8 cellular contexts compared by ENCODE assay signal in the genomic region with DNA sequence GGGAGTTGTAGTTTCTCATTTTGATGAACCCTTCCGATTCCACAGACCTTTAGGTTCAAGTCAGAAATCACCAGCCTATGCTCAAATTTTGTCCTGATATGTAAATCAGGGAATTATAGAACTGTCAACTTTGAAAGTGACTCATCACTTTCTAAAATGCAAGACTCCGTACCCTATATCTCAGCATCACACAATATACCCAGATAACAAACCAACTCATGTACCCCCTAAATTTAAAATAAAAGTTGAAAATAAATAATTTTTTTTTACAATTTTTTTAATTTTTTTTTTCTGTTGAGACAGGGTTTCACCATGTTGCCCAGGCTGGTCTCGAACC. TPM values are rescaled to one million over a fixed set of nuclear protein-coding genes. Genes with fewer than 3 reads are reported as not detected.
DNase-seq lines count a peak whose midpoint lies in the region; ATAC-seq and TF ChIP-seq lines count a peak whose summit lies in the region.

No MANE protein-coding gene starts in this region.

- no peak for DNase-seq in activated T-cell treated with anti-CD3 and anti-CD28 coated beads, Interleukin-2, amount 50 U/mL, for 24 hours
- DNase-seq in activated T-cell treated with anti-CD3 and anti-CD28 coated beads, Interleukin-2, amount 50 U/mL, for 48 hours = no peak
- DNase-seq in RWPE2 (ENCODE audit: low spot score) (no peak), fibroblast of lung (ENCODE audit: low read depth in 2 of 2) (no peak), epidermal melanocyte (ENCODE audit: insufficient read length, low spot score) (no peak), GM19238 (ENCODE audit: insufficient read length, low spot score) (no peak), NCI-H1694 treated with DMSO at 0.1 percent for 48 hours (lab: John Stamatoyannopoulos, UW) (no peak)
- DNase-seq in stimulated activated effector memory CD8-positive, alpha-beta T cell treated with anti-CD3 and anti-CD28 coated beads, Interleukin-12 subunit alpha, Interleukin-12 subunit beta, amount 100 ng/mL, for 72 hours (ENCODE audit: low spot score in 2 of 2) = no peak

- H3K4me3 Mint-ChIP-seq in activated T-cell treated with anti-CD3 and anti-CD28 coated beads, Interleukin-2, amount 50 U/mL, for 24 hours = peak overlapping the region; percentile 90
- H3K4me3 Mint-ChIP-seq in stimulated activated effector memory CD8-positive, alpha-beta T cell treated with anti-CD3 and anti-CD28 coated beads, Interleukin-12 subunit alpha, Interleukin-12 subunit beta, amount 100 ng/mL, for 72 hours = peak overlapping the region; percentile 73

- H3K4me1 Mint-ChIP-seq in activated T-cell treated with anti-CD3 and anti-CD28 coated beads, Interleukin-2, amount 50 U/mL, for 24 hours (ENCODE audit: low read depth) = peaks cover 19% of the 10 kb centered on the region
- H3K4me1 Mint-ChIP-seq in stimulated activated effector memory CD8-positive, alpha-beta T cell treated with anti-CD3 and anti-CD28 coated beads, Interleukin-12 subunit alpha, Interleukin-12 subunit beta, amount 100 ng/mL, for 72 hours = peaks cover 25% of the 10 kb centered on the region

- H3K36me3 ChIP-seq in RWPE2 (ENCODE audit: low read depth) = peaks cover 4% of the 10 kb centered on the region
- H3K36me3 ChIP-seq in fibroblast of lung (ENCODE audit: control insufficient read depth, insufficient read depth, low read length) = no peaks in the 10 kb centered on the region

- H2AFZ ChIP-seq in fibroblast of lung (ENCODE audit: low read length) = no peak overlapping the region

- H3K4me3 ChIP-seq in RWPE2 (ENCODE audit: severe bottlenecking) = peak overlapping the region; percentile 11
- H3K4me3 ChIP-seq in fibroblast of lung (replicated peaks in 1 of 4; ENCODE audit: control extremely low read depth in 1 of 4, insufficient read depth in 1 of 4, low read depth in 3 of 4, low read length in 4 of 4) = peak overlapping the region in 1 of 4 experiments; percentile 10

- H3K9me3 ChIP-seq in RWPE2 (ENCODE audit: severe bottlenecking) = no peaks in the 10 kb centered on the region
- no peaks in the 10 kb centered on the region for H3K9me3 ChIP-seq in fibroblast of lung (ENCODE audit: control insufficient read depth, insufficient read depth, low read depth, low read length)

- peaks cover 15% of the 10 kb centered on the region for H3K36me3 Mint-ChIP-seq in activated T-cell treated with anti-CD3 and anti-CD28 coated beads, Interleukin-2, amount 50 U/mL, for 24 hours (ENCODE audit: low read depth)
- H3K36me3 Mint-ChIP-seq in stimulated activated effector memory CD8-positive, alpha-beta T cell treated with anti-CD3 and anti-CD28 coated beads, Interleukin-12 subunit alpha, Interleukin-12 subunit beta, amount 100 ng/mL, for 72 hours = peaks cover 19% of the 10 kb centered on the region

- no peaks in the 10 kb centered on the region for H3K9me3 Mint-ChIP-seq in activated T-cell treated with anti-CD3 and anti-CD28 coated beads, Interleukin-2, amount 50 U/mL, for 24 hours
- no peaks in the 10 kb centered on the region for H3K9me3 Mint-ChIP-seq in stimulated activated effector memory CD8-positive, alpha-beta T cell treated with anti-CD3 and anti-CD28 coated beads, Interleukin-12 subunit alpha, Interleukin-12 subunit beta, amount 100 ng/mL, for 72 hours

- H3K4me1 ChIP-seq in RWPE2 (ENCODE audit: insufficient read depth, poor library complexity, severe bottlenecking) (no peaks in the 10 kb centered on the region), fibroblast of lung (ENCODE audit: control insufficient read depth, extremely low read depth, insufficient read depth, low read length) (no peaks in the 10 kb centered on the region)

- peak overlapping the region; percentile 7 for H3K4me2 ChIP-seq in fibroblast of lung (ENCODE audit: extremely low read depth, insufficient read depth, low read length)

- TF ChIP-seq CTCF in RWPE2 (IDR thresholded peaks at IDR 0.05; ENCODE audit: poor library complexity, severe bottlenecking) (no peak), fibroblast of lung (conservative IDR thresholded peaks at IDR 0.05 in 1 of 2, IDR thresholded peaks at IDR 0.05 in 1 of 2; ENCODE audit: low read depth in 1 of 2, low read length in 2 of 2) (no peak)

- no peak for ATAC-seq in RWPE2 (ENCODE audit: low read depth)
- no peak for ATAC-seq in stimulated activated effector memory CD8-positive, alpha-beta T cell treated with anti-CD3 and anti-CD28 coated beads, Interleukin-12 subunit alpha, Interleukin-12 subunit beta, amount 100 ng/mL, for 72 hours

- H3K27ac ChIP-seq in RWPE2 (ENCODE audit: poor library complexity, severe bottlenecking) (peak overlapping the region; percentile 87), fibroblast of lung (ENCODE audit: insufficient read depth, low read length) (no peak overlapping the region)

- H3K79me2 ChIP-seq in fibroblast of lung (ENCODE audit: control insufficient read depth, insufficient read depth, low read length) = peaks cover 17% of the 10 kb centered on the region

- H3K9ac ChIP-seq in fibroblast of lung (ENCODE audit: insufficient read depth, low read length) = no peak overlapping the region

- no peaks in the 10 kb centered on the region for H4K20me1 ChIP-seq in fibroblast of lung (ENCODE audit: control insufficient read depth, extremely low read depth, insufficient read depth, low read length)

- no peaks in the 10 kb centered on the region for H3K27me3 Mint-ChIP-seq in activated T-cell treated with anti-CD3 and anti-CD28 coated beads, Interleukin-2, amount 50 U/mL, for 24 hours

- peak overlapping the region; percentile 95 for H3K27ac Mint-ChIP-seq in activated T-cell treated with anti-CD3 and anti-CD28 coated beads, Interleukin-2, amount 50 U/mL, for 24 hours
- peak overlapping the region; percentile 84 for H3K27ac Mint-ChIP-seq in stimulated activated effector memory CD8-positive, alpha-beta T cell treated with anti-CD3 and anti-CD28 coated beads, Interleukin-12 subunit alpha, Interleukin-12 subunit beta, amount 100 ng/mL, for 72 hours

- no peaks in the 10 kb centered on the region for H3K27me3 ChIP-seq in RWPE2 (ENCODE audit: insufficient read depth, poor library complexity, severe bottlenecking)
- no peaks in the 10 kb centered on the region for H3K27me3 ChIP-seq in fibroblast of lung (ENCODE audit: control insufficient read depth, insufficient read depth, low read length)

RNA-seq across cellular contexts. Expression of a gene that starts 0.4 kb away (rescaled TPM):
- 4.6 and 7.4 TPM in 2 replicates for total RNA-seq in fibroblast of lung
- 5.6 and 9.0 TPM in 2 replicates for polyA plus RNA-seq in fibroblast of lung
- polyA plus RNA-seq in fibroblast of lung (2012) = 3.2 and 7.3 TPM in 2 replicates
- 3.6 and 9.7 TPM in 2 replicates for polyA minus RNA-seq in fibroblast of lung (ENCODE audit: low replicate concordance)

RNA-seq across cellular contexts. Expression of a gene that starts 26.2 kb away (rescaled TPM):
- 2.8 TPM in 2 replicates for total RNA-seq in fibroblast of lung
- polyA plus RNA-seq in fibroblast of lung = 0.48 and 0.70 TPM in 2 replicates
- polyA plus RNA-seq in fibroblast of lung (2012) = 1.1 and 1.7 TPM in 2 replicates
- polyA minus RNA-seq in fibroblast of lung (ENCODE audit: low replicate concordance) = 0.19 TPM in 1 of 2 replicates, not detected in the other

RNA-seq across cellular contexts. Expression of a gene that starts 41.7 kb away (rescaled TPM):
- total RNA-seq in fibroblast of lung = 5.3 and 6.7 TPM in 2 replicates
- polyA plus RNA-seq in fibroblast of lung = 2.0 and 2.2 TPM in 2 replicates
- polyA plus RNA-seq in fibroblast of lung (2012) = 2.0 and 2.3 TPM in 2 replicates
- polyA minus RNA-seq in fibroblast of lung (ENCODE audit: low replicate concordance) = 0.94 and 1.1 TPM in 2 replicates
